ENCODE assay signal across 26 cellular contexts in the genomic region with DNA sequence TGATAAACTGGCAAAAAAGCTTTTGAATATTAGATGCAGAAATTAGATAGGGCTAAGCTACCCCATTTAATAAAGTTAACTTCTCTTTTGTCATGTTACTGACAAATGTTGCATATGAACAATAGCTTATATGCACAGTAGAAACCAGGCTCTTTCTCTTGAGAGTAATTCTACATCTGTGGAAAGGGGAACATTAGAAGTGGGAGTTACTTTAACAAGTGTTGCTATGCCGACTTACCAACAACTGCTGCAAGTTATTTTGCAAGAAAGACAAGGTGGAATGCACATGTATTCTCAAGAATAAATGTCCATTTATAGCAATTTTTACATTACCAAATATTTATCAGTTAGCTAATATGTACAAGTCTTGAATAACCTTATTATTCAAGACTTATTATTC.
"Had no signal": no experiment of that assay in that cellular context is flagged by ENCODE, and none has a peak within 500 bp of the region (broad histone marks: within the 10 kb centered on the region; RNA-seq: fewer than 3 reads in every experiment).

No MANE protein-coding gene starts in this region.

- H3K27ac ChIP-seq: brain microvascular endothelial cell, cardiac muscle cell, PC-9 had no signal

- DNase-seq: activated CD4-positive, alpha-beta memory T cell treated with anti-CD3 and anti-CD28 coated beads for 36 hours; activated CD4-positive, alpha-beta T cell treated with anti-CD3 and anti-CD28 coated beads, Interleukin-2, amount 10 ng/mL, durations not matched to agents 7 days and 5 days; activated CD4-positive, CD25-positive, alpha-beta regulatory T cell; activated CD8-positive, alpha-beta memory T cell treated with anti-CD3 and anti-CD28 coated beads for 24 hours; activated effector memory CD4-positive, alpha-beta T cell treated with anti-CD3 and anti-CD28 coated beads, Interleukin-2, amount 50 U/mL, for 16 hours; activated naive CD4-positive, alpha-beta T cell treated with Interleukin-2 at 50 U/mL for 16 hours; activated naive CD8-positive, alpha-beta T cell treated with anti-CD3 and anti-CD28 coated beads, Interleukin-2, amount 50 U/mL, for 24 hours; activated T-cell treated with anti-CD3 and anti-CD28 coated beads, Interleukin-2, amount 50 U/mL, for 4 hours; amygdala; brain microvascular endothelial cell; cerebellar nuclear complex; KBM-7; NCI-H1092; NCI-H1930; NCI-H345; NCI-H510A; NCI-H526 treated with DMSO at 0.1 percent for 48 hours; NK-92 treated with Interleukin-12 subunit alpha and Interleukin-12 subunit beta, amount 100 ng/mL, for 24 hours; PC-9; SIG-M5; T-helper 17 cell; T-helper 9 cell had no signal

- FAIRE-seq: colon, TTC549 had no signal

- H3K4me3 ChIP-seq: cardiac muscle cell, PC-9 had no signal

- H3K36me3 ChIP-seq: brain microvascular endothelial cell, cardiac muscle cell had no signal

- ATAC-seq: activated naive CD4-positive, alpha-beta T cell treated with anti-CD3 and anti-CD28 coated beads, Interleukin-2, amount 50 U/mL, for 72 hours; activated naive CD8-positive, alpha-beta T cell treated with anti-CD3 and anti-CD28 coated beads, Interleukin-2, amount 50 U/mL, for 24 hours; activated T-cell treated with anti-CD3 and anti-CD28 coated beads, Interleukin-2, amount 50 U/mL, for 4 hours; T-helper 17 cell had no signal

- H3K27me3 ChIP-seq: brain microvascular endothelial cell, cardiac muscle cell had no signal
